1 cellular context compared by ENCODE assay signal in genomic region chr16:85359147-85359822, GRCh38.
TF ChIP-seq lines count a peak whose summit lies in the region.

No MANE protein-coding gene starts in this region.

TF ChIP-seq in K562, 482 proteins besides CTCF, POLR2A, EP300 and RAD21 (continued from another document and continues in another):
- TF ChIP-seq TRIM25 (IDR thresholded peaks at IDR 0.05; ENCODE audit: borderline replicate concordance) (no peak), ZNF695 (CRISPR knock-in tag; IDR thresholded peaks at IDR 0.05) (no peak), EHMT2 (IDR thresholded peaks at IDR 0.05) (no peak; the same call in 1 of the 2 replicates), ZNF778 (CRISPR knock-in tag; IDR thresholded peaks at IDR 0.05) (no peak), FOSL1 (tag; conservative IDR thresholded peaks at IDR 0.05) (peak; percentile 99), LEF1 (IDR thresholded peaks at IDR 0.05) (peak; percentile 74; the same call in 1 of the 2 replicates), GATAD2A (IDR thresholded peaks at IDR 0.05) (peak; percentile 73; the same call in 1 of the 2 replicates), EZH2 (IDR thresholded peaks at IDR 0.05; ENCODE audit: borderline replicate concordance, low read depth, low read length) (no peak), ZNF316 (IDR thresholded peaks at IDR 0.05) (peak; percentile 10; the same call in 1 of the 2 replicates), MTA3 (IDR thresholded peaks at IDR 0.05; ENCODE audit: borderline replicate concordance) (peak; percentile 86), CBX8 (IDR thresholded peaks at IDR 0.05; ENCODE audit: borderline replicate concordance, extremely low read depth, low read depth, low read length, poor library complexity, severe bottlenecking) (no peak), NR2C1 (IDR thresholded peaks at IDR 0.05) (peak; percentile 40; the same call in 1 of the 2 replicates), NR2C1 (tag; IDR thresholded peaks at IDR 0.05) (peak; percentile 55), MAFF (IDR thresholded peaks at IDR 0.05; ENCODE audit: low read length) (peak; percentile 54; the same call in 1 of the 2 replicates), CBX2 (IDR thresholded peaks at IDR 0.05; ENCODE audit: insufficient read depth, low read length, poor library complexity, severe bottlenecking) (no peak), HMGXB4 (CRISPR knock-in tag; IDR thresholded peaks at IDR 0.05) (peak; percentile 80), TCFL5 (CRISPR knock-in tag; conservative IDR thresholded peaks at IDR 0.05) (no peak), ZNF609 (CRISPR knock-in tag; IDR thresholded peaks at IDR 0.05; ENCODE audit: borderline replicate concordance) (no peak), HLTF (IDR thresholded peaks at IDR 0.05) (0 out of 2 replicates have a peak, but pooled peaks have one; percentile 26), ETV1 (tag; conservative IDR thresholded peaks at IDR 0.05; ENCODE audit: low read depth) (peak; percentile 9; the same call in 1 of the 2 replicates), HES1 (IDR thresholded peaks at IDR 0.05; ENCODE audit: low read depth) (peak; percentile 55; the same call in 1 of the 2 replicates), SNRNP70 (optimal IDR thresholded peaks at IDR 0.05; ENCODE audit: low read depth, low read length) (no peak), ZNF589 (CRISPR knock-in tag; IDR thresholded peaks at IDR 0.05; ENCODE audit: low read depth) (0 out of 2 replicates have a peak, but pooled peaks have one; percentile 61), ARID3B (CRISPR knock-in tag; IDR thresholded peaks at IDR 0.05; ENCODE audit: borderline replicate concordance) (no peak), ZNF431 (CRISPR knock-in tag; IDR thresholded peaks at IDR 0.05) (0 out of 2 replicates have a peak, but pooled peaks have one; percentile 61), ELK3 (CRISPR knock-in tag; IDR thresholded peaks at IDR 0.05) (no peak), FOXP1 (CRISPR knock-in tag; IDR thresholded peaks at IDR 0.05) (no peak), PRDM10 (IDR thresholded peaks at IDR 0.05; ENCODE audit: partially characterized antibody) (no peak), KDM1A (IDR thresholded peaks at IDR 0.05) (peak; percentile 60 to 79), HCFC1 (IDR thresholded peaks at IDR 0.05; ENCODE audit: low read depth, low read length) (0 out of 2 replicates have a peak, but pooled peaks have one; percentile 22), CBFA2T3 (IDR thresholded peaks at IDR 0.05) (peak; percentile 63), SMC3 (conservative IDR thresholded peaks at IDR 0.05; ENCODE audit: insufficient read depth, low read depth, low read length) (no peak), CGGBP1 (CRISPR knock-in tag; IDR thresholded peaks at IDR 0.05) (no peak), BACH1 (tag; IDR thresholded peaks at IDR 0.05) (no peak), SMAD4 (CRISPR knock-in tag; conservative IDR thresholded peaks at IDR 0.05) (peak; percentile 47), ESRRA (IDR thresholded peaks at IDR 0.05; ENCODE audit: borderline replicate concordance, low read depth) (peak; percentile 85; the same call in 1 of the 2 replicates), ARID3A (IDR thresholded peaks at IDR 0.05; ENCODE audit: borderline replicate concordance, low read depth, low read length) (no peak), ZNF740 (CRISPR knock-in tag; IDR thresholded peaks at IDR 0.05) (peak; percentile 57; the same call in 1 of the 2 replicates), ZNF740 (tag; IDR thresholded peaks at IDR 0.05) (no peak)
